Comparison of ENCODE assay signal across 11 cellular contexts in genomic region chr2:109379507-109379906, GRCh38.
"Had no signal": no experiment of that assay in that cellular context is flagged by ENCODE, and none has a peak within 500 bp of the region (broad histone marks: within the 10 kb centered on the region; RNA-seq: fewer than 3 reads in every experiment).

No MANE protein-coding gene starts in this region.

- H3K4me3 Mint-ChIP-seq: activated CD4-positive, alpha-beta T cell treated with anti-CD3 and anti-CD28 coated beads, Interleukin-2, amount 10 ng/mL, durations not matched to agents 7 days and 5 days; stimulated activated memory B cell treated with anti-CD40 and anti-IgM and Interleukin-4, amounts not matched to agents 10 μg/mL and 1 μg/mL and 100 μg/mL, for 72 hours; T-helper 1 cell treated with Interleukin-12 subunit alpha and Interleukin-12 subunit beta and Interleukin-4 antibody, amounts not matched to agents 30 μg/mL and 1 μg/mL, for 36 hours; WTC11 had no signal

- ATAC-seq: lower lobe of right lung; stimulated activated memory B cell treated with anti-CD40 and anti-IgM and Interleukin-4, amounts not matched to agents 10 μg/mL and 1 μg/mL and 100 μg/mL, for 72 hours; WTC11 had no signal

- H3K27ac ChIP-seq: cardiac muscle cell, lower lobe of right lung had no signal

- H3K27ac Mint-ChIP-seq: activated CD4-positive, alpha-beta T cell treated with anti-CD3 and anti-CD28 coated beads, Interleukin-2, amount 10 ng/mL, durations not matched to agents 7 days and 5 days; stimulated activated memory B cell treated with anti-CD40 and anti-IgM and Interleukin-4, amounts not matched to agents 10 μg/mL and 1 μg/mL and 100 μg/mL, for 72 hours; T-helper 1 cell treated with Interleukin-12 subunit alpha and Interleukin-12 subunit beta and Interleukin-4 antibody, amounts not matched to agents 30 μg/mL and 1 μg/mL, for 36 hours; WTC11 had no signal

- H3K9me3 Mint-ChIP-seq: activated CD4-positive, alpha-beta T cell treated with anti-CD3 and anti-CD28 coated beads, Interleukin-2, amount 10 ng/mL, durations not matched to agents 7 days and 5 days; naive B cell; stimulated activated memory B cell treated with anti-CD40 and anti-IgM and Interleukin-4, amounts not matched to agents 10 μg/mL and 1 μg/mL and 100 μg/mL, for 72 hours; T-helper 1 cell treated with Interleukin-12 subunit alpha and Interleukin-12 subunit beta and Interleukin-4 antibody, amounts not matched to agents 30 μg/mL and 1 μg/mL, for 36 hours; WTC11 had no signal

- H3K36me3 ChIP-seq: cardiac muscle cell, lower lobe of right lung had no signal

- H3K27me3 Mint-ChIP-seq: activated CD4-positive, alpha-beta T cell treated with anti-CD3 and anti-CD28 coated beads, Interleukin-2, amount 10 ng/mL, durations not matched to agents 7 days and 5 days; naive B cell; stimulated activated memory B cell treated with anti-CD40 and anti-IgM and Interleukin-4, amounts not matched to agents 10 μg/mL and 1 μg/mL and 100 μg/mL, for 72 hours had no signal

- H3K36me3 Mint-ChIP-seq: naive B cell; stimulated activated memory B cell treated with anti-CD40 and anti-IgM and Interleukin-4, amounts not matched to agents 10 μg/mL and 1 μg/mL and 100 μg/mL, for 72 hours; WTC11 had no signal

- H3K9me3 ChIP-seq: lower lobe of right lung had no signal

- H3K4me1 Mint-ChIP-seq: activated CD4-positive, alpha-beta T cell treated with anti-CD3 and anti-CD28 coated beads, Interleukin-2, amount 10 ng/mL, durations not matched to agents 7 days and 5 days; naive B cell; stimulated activated memory B cell treated with anti-CD40 and anti-IgM and Interleukin-4, amounts not matched to agents 10 μg/mL and 1 μg/mL and 100 μg/mL, for 72 hours had no signal

- DNase-seq: activated CD4-positive, alpha-beta T cell treated with anti-CD3 and anti-CD28 coated beads, Interleukin-2, amount 10 ng/mL, durations not matched to agents 7 days and 5 days; activated naive CD4-positive, alpha-beta T cell treated with Interleukin-2 at 50 U/mL for 16 hours; erythroblast; hippocampal formation; lower lobe of right lung; naive B cell; stimulated activated CD4-positive, alpha-beta T cell treated with anti-CD3 and anti-CD28 coated beads, Interleukin-1b, Interleukin-23, amount 100 ng/mL, for 48 hours had no signal

- H3K4me3 ChIP-seq: cardiac muscle cell, lower lobe of right lung had no signal
